In genomic region chr10:118401708-118402107, GRCh38 we compare ENCODE assay signal across 21 cellular contexts. TPM values are rescaled to one million over a fixed set of nuclear protein-coding genes. Genes with fewer than 3 reads are reported as not detected.
DNase-seq lines count a peak whose midpoint lies in the region; ATAC-seq, FAIRE-seq and TF ChIP-seq lines count a peak whose summit lies in the region.
"Had no signal": no experiment of that assay in that cellular context is flagged by ENCODE, and none has a peak within 500 bp of the region (broad histone marks: within the 10 kb centered on the region; RNA-seq: fewer than 3 reads in every experiment).

No MANE protein-coding gene starts in this region.

- H3K4me2 ChIP-seq in HepG2 (ENCODE audit: low read depth, low read length) = no peak overlapping the region
- H3K4me2 ChIP-seq in K562 (ENCODE audit: insufficient read depth, low read length) = no peak overlapping the region
- H3K4me2 ChIP-seq: BLaER1 treated with 17β-estradiol and CSF1 and Interleukin-3, amounts not matched to agents 10 nM and 100 nM had no signal

- TF ChIP-seq CTCF in HepG2 (CRISPR knock-in tag; IDR thresholded peaks at IDR 0.05) = no peak
- TF ChIP-seq CTCF in right lobe of liver (IDR thresholded peaks at IDR 0.05) = no peak
- no peak for TF ChIP-seq CTCF in K562 (IDR thresholded peaks at IDR 0.05 in 2 of 3, conservative IDR thresholded peaks at IDR 0.05 in 1 of 3; ENCODE audit: insufficient read depth in 2 of 3, low read depth in 1 of 3, low read length in 3 of 3)

- 9% methylated on average over 2 of the region's 2 CpGs for WGBS in HepG2 (ENCODE audit: low lambda C conversion rate)
- 83% methylated on average over 2 of the region's 2 CpGs for WGBS in right lobe of liver (ENCODE audit: insufficient coverage, low coverage, low lambda C conversion rate, missing lambda C conversion rate)
- WGBS in K562 (ENCODE audit: insufficient coverage, low coverage, missing lambda C conversion rate) = 9% methylated on average over 2 of the region's 2 CpGs

- CTCF ChIA-PET in HepG2 (lab: Yijun Ruan, JAX; ENCODE audit: low intra/inter-chr PET ratio, low total read pairs) (no interaction called here), K562 (lab: Yijun Ruan, JAX; ENCODE audit: low intra/inter-chr PET ratio) (no interaction called here), T-cell (lab: Charles Lee) (no interaction called here)

- no peaks in the 10 kb centered on the region for H4K20me1 ChIP-seq in HepG2 (ENCODE audit: insufficient read depth, low read length)
- H4K20me1 ChIP-seq in K562 (replicated peaks; ENCODE audit: control insufficient read depth, insufficient read depth, low read length) = no peaks in the 10 kb centered on the region
- H4K20me1 ChIP-seq: BLaER1 treated with 17β-estradiol and CSF1 and Interleukin-3, amounts not matched to agents 10 nM and 100 nM had no signal

- in situ Hi-C loops in HepG2 (cut with HindIII; ENCODE audit: extremely low pct_ligation_motif_present, low pct_unique_long_range_greater_than_20kb) (no loop called here), K562 (cut with MboI) (no loop called here)

- H3K36me3 ChIP-seq in HepG2 (replicated peaks in 1 of 2; ENCODE audit: control insufficient read depth in 1 of 2, insufficient read depth in 2 of 2, low read length in 2 of 2) (no peaks in the 10 kb centered on the region), right lobe of liver (no peaks in the 10 kb centered on the region), K562 (ENCODE audit: control insufficient read depth, insufficient read depth, low read length) (no peaks in the 10 kb centered on the region)
- H3K36me3 ChIP-seq: BLaER1 treated with 17β-estradiol and CSF1 and Interleukin-3, amounts not matched to agents 10 nM and 100 nM had no signal

- DNase-seq in HepG2 (ENCODE audit: low spot score) (no peak), right lobe of liver (no peak), K562 (ENCODE audit: extremely low read depth in 1 of 4, low spot score in 3 of 4) (no peak), T-cell (no peak), ecto neural progenitor cell (ENCODE audit: low spot score) (no peak)
- DNase-seq: AML-193; Caco-2; Calu3; CD4-positive, alpha-beta T cell; CD8-positive, alpha-beta T cell; DMS79 treated with DMSO at 0.1 percent for 48 hours; GF-D8 had no signal

- H3K4me1 Mint-ChIP-seq in T-cell = no peaks in the 10 kb centered on the region
- H3K4me1 Mint-ChIP-seq: B cell had no signal

- H3K9me3 Mint-ChIP-seq in T-cell = peaks cover 0 to 3% (median 2%) of the 10 kb centered on the region in 3 donors
- H3K9me3 Mint-ChIP-seq: CD4-positive, alpha-beta T cell had no signal

- ATAC-seq in HepG2 (no peak), right lobe of liver (no peak), K562 (no peak), T-cell (replicated peaks in 1 of 4) (no peak)
- ATAC-seq: CD8-positive, alpha-beta T cell had no signal

- H3K36me3 Mint-ChIP-seq in T-cell = no peaks in the 10 kb centered on the region
- H3K36me3 Mint-ChIP-seq: CD8-positive, alpha-beta T cell had no signal

- TF ChIP-seq POLR2A in HepG2 (IDR thresholded peaks at IDR 0.05; ENCODE audit: insufficient read depth in 1 of 2, low read depth in 2 of 2, low read length in 2 of 2) (no peak), right lobe of liver (IDR thresholded peaks at IDR 0.05) (no peak), K562 (conservative IDR thresholded peaks at IDR 0.05) (no peak)

- no peak for TF ChIP-seq EP300 in HepG2 (IDR thresholded peaks at IDR 0.05; ENCODE audit: low read depth in 2 of 2, low read length in 2 of 2)
- no peak for TF ChIP-seq EP300 in HepG2 (CRISPR knock-in tag; IDR thresholded peaks at IDR 0.05; ENCODE audit: borderline replicate concordance)
- TF ChIP-seq EP300 in K562 (IDR thresholded peaks at IDR 0.05; ENCODE audit: low read length) = no peak

- H3K27me3 ChIP-seq in HepG2 (ENCODE audit: control insufficient read depth in 1 of 2, insufficient read depth in 2 of 2, low read length in 2 of 2) = peaks cover 4% of the 10 kb centered on the region in 2 experiments; a peak in 3 of 5 replicates
- H3K27me3 ChIP-seq in right lobe of liver = no peaks in the 10 kb centered on the region
- peaks cover 3 to 5% of the 10 kb centered on the region in 2 experiments; a peak in 3 of 5 replicates for H3K27me3 ChIP-seq in K562 (ENCODE audit: control insufficient read depth in 2 of 2, insufficient read depth in 2 of 2, low read length in 2 of 2)
- H3K27me3 ChIP-seq: BLaER1 treated with 17β-estradiol and CSF1 and Interleukin-3, amounts not matched to agents 10 nM and 100 nM had no signal

- no peak overlapping the region for H3K27ac Mint-ChIP-seq in T-cell
- H3K27ac Mint-ChIP-seq: B cell; CD4-positive, alpha-beta T cell; CD8-positive, alpha-beta T cell had no signal

- TF ChIP-seq RAD21 in HepG2 (CRISPR knock-in tag; IDR thresholded peaks at IDR 0.05) (no peak), K562 (CRISPR knock-in tag; conservative IDR thresholded peaks at IDR 0.05 in 1 of 2, IDR thresholded peaks at IDR 0.05 in 1 of 2) (no peak)

- POLR2A ChIA-PET in HepG2 (lab: Yijun Ruan, JAX) (no interaction called here), K562 (lab: Yijun Ruan, JAX) (no interaction called here), T-cell (lab: Charles Lee) (no interaction called here)

- H3K27ac ChIP-seq in HepG2 (ENCODE audit: extremely low read length, insufficient read depth, low read length) (no peak overlapping the region), right lobe of liver (no peak overlapping the region), K562 (ENCODE audit: extremely low read depth, low read depth, low read length) (no peak overlapping the region)
- H3K27ac ChIP-seq: 22Rv1; BLaER1 treated with 17β-estradiol and CSF1 and Interleukin-3, amounts not matched to agents 10 nM and 100 nM; C4-2B had no signal

- no peak for FAIRE-seq in HepG2 (lab: Jason Lieb, UNC)
- no peak for FAIRE-seq in K562 (lab: Jason Lieb, UNC)
- FAIRE-seq: A204.1, D721Med, G401.6, GM12891, GM19239 had no signal

- no peak overlapping the region for H3K9ac ChIP-seq in HepG2 (ENCODE audit: insufficient read depth, low read depth, low read length)
- H3K9ac ChIP-seq in K562 (ENCODE audit: insufficient read depth in 1 of 2, low read depth in 2 of 2, low read length in 2 of 2) = no peak overlapping the region
- H3K9ac ChIP-seq: BLaER1 treated with 17β-estradiol and CSF1 and Interleukin-3, amounts not matched to agents 10 nM and 100 nM had no signal

- no peaks in the 10 kb centered on the region for H3K9me1 ChIP-seq in K562 (ENCODE audit: control insufficient read depth, insufficient read depth, low read length)

- no peak overlapping the region for H3K4me3 Mint-ChIP-seq in T-cell
- H3K4me3 Mint-ChIP-seq: B cell; CD4-positive, alpha-beta T cell; CD8-positive, alpha-beta T cell had no signal

- no peak overlapping the region for H2AFZ ChIP-seq in HepG2 (ENCODE audit: low read length)
- no peak overlapping the region for H2AFZ ChIP-seq in K562 (ENCODE audit: low read depth, low read length)

- no peaks in the 10 kb centered on the region for H3K9me3 ChIP-seq in HepG2 (ENCODE audit: low read length)
- peaks cover 0 to 9% (median 0%) of the 10 kb centered on the region in 4 donors for H3K9me3 ChIP-seq in right lobe of liver
- H3K9me3 ChIP-seq in K562 (replicated peaks; ENCODE audit: control insufficient read depth, insufficient read depth, low read depth, low read length) = no peaks in the 10 kb centered on the region
- H3K9me3 ChIP-seq: Caco-2 had no signal

- H3K4me3 ChIP-seq in HepG2 (replicated peaks in 1 of 3; ENCODE audit: insufficient read depth in 1 of 3, low read depth in 2 of 3, low read length in 3 of 3) (no peak overlapping the region), right lobe of liver (no peak overlapping the region), K562 (no peak overlapping the region)
- H3K4me3 ChIP-seq: BLaER1 treated with 17β-estradiol and CSF1 and Interleukin-3, amounts not matched to agents 10 nM and 100 nM had no signal

- H3K79me2 ChIP-seq in HepG2 (ENCODE audit: insufficient read depth, low read length) (no peaks in the 10 kb centered on the region), K562 (ENCODE audit: control insufficient read depth, insufficient read depth, low read length) (no peaks in the 10 kb centered on the region)

- intact Hi-C loops in HepG2 (cut with micrococcal nuclease; ENCODE audit: unreplicated experiment) (no loop called here), right lobe of liver (cut with DNase I) (no loop called here), K562 (cut with micrococcal nuclease) (no loop called here)

- H3K4me1 ChIP-seq in HepG2 (ENCODE audit: insufficient read depth, low read length) (peaks cover 12% of the 10 kb centered on the region), right lobe of liver (no peaks in the 10 kb centered on the region), K562 (replicated peaks in 1 of 2; ENCODE audit: control insufficient read depth in 2 of 2, insufficient read depth in 2 of 2, low read length in 2 of 2) (no peaks in the 10 kb centered on the region)
- H3K4me1 ChIP-seq: Caco-2 had no signal

- H3K27me3 Mint-ChIP-seq in T-cell = peaks cover 13 to 19% of the 10 kb centered on the region in 2 donors

- BruUV-seq in HepG2 (replicated peaks; lab: Mats Ljungman, UMichigan) (no TSS peak), K562 (replicated peaks; lab: Mats Ljungman, UMichigan) (no TSS peak)

RNA-seq across cellular contexts. Expression of gene FAM204A, which starts 59.6 kb away (rescaled TPM):
- total RNA-seq in HepG2 (2016; rRNA removed; fragmentation: Illumina TruSeq; extraction: Trizol) = 61.0 and 78.6 TPM in 2 replicates
- total RNA-seq in HepG2 (2016; cell fraction: cytosol; rRNA removed; fragmentation: Illumina TruSeq; extraction: Trizol; ENCODE audit: low read depth) = 38.8 and 43.1 TPM in 2 replicates
- total RNA-seq in HepG2 (2016; cell fraction: insoluble cytoplasmic fraction; rRNA removed; fragmentation: Illumina TruSeq; extraction: Trizol) = 64.5 and 85.6 TPM in 2 replicates
- total RNA-seq in HepG2 (2016; cell fraction: membrane; rRNA removed; fragmentation: Illumina TruSeq; extraction: Trizol) = 77.6 and 81.1 TPM in 2 replicates
- 47.5 and 51.0 TPM in 2 replicates for total RNA-seq in HepG2 (2016; cell fraction: nucleus; rRNA removed; fragmentation: Illumina TruSeq; extraction: Trizol)
- 8.4 and 9.2 TPM in 2 replicates for polyA plus RNA-seq in HepG2 (2011; rRNA removed)
- 7.0 and 7.1 TPM in 2 replicates for polyA plus RNA-seq in HepG2 (2011; cell fraction: cytosol; rRNA removed)
- polyA plus RNA-seq in HepG2 (2011; cell fraction: nucleus; rRNA removed) = 5.9 and 9.7 TPM in 2 replicates
- polyA plus RNA-seq in HepG2 (2012) = 17.1 and 25.9 TPM in 2 replicates
- 32.1 and 37.9 TPM in 2 replicates for polyA plus RNA-seq in HepG2 (2016; cell fraction: cytosol; fragmentation: Illumina TruSeq; extraction: Trizol; ENCODE audit: low read depth)
- polyA plus RNA-seq in HepG2 (2016; cell fraction: insoluble cytoplasmic fraction; fragmentation: Illumina TruSeq; extraction: Trizol; ENCODE audit: low read depth) = 63.0 and 79.6 TPM in 2 replicates
- 49.1 and 53.4 TPM in 2 replicates for polyA plus RNA-seq in HepG2 (2016; cell fraction: membrane; fragmentation: Illumina TruSeq; extraction: Trizol; ENCODE audit: low read depth)
- polyA plus RNA-seq in HepG2 (2016; cell fraction: nucleus; fragmentation: Illumina TruSeq; extraction: Trizol; ENCODE audit: insufficient read depth, low read depth) = 37.6 and 38.1 TPM in 2 replicates
- polyA minus RNA-seq in HepG2 (2011; rRNA and poly(A)+ RNA removed; ENCODE audit: low replicate concordance) = 15.6 and 26.8 TPM in 2 replicates
- 4.0 and 9.5 TPM in 2 replicates for polyA minus RNA-seq in HepG2 (2011; cell fraction: cytosol; rRNA and poly(A)+ RNA removed)
- polyA minus RNA-seq in HepG2 (2011; cell fraction: nucleus; rRNA and poly(A)+ RNA removed) = 53.0 and 53.5 TPM in 2 replicates
- total RNA-seq in right lobe of liver = 10 to 100 TPM; 16.3 to 26.1 (median 18.5) TPM
- 22.8 and 40.0 TPM in 2 replicates for total RNA-seq in K562 (2011; cell fraction: chromatin; rRNA removed; ENCODE audit: low replicate concordance)
- 13.2 and 16.2 TPM in 2 replicates for total RNA-seq in K562 (2011; cell fraction: nucleolus; rRNA removed)
- total RNA-seq in K562 (2011; cell fraction: nucleoplasm; rRNA removed) = 12.5 and 16.1 TPM in 2 replicates
- 31.0 and 34.0 TPM in 2 replicates for total RNA-seq in K562 (2014; rRNA removed)
- total RNA-seq in K562 (2014; rRNA removed; fragmentation: Illumina TruSeq; extraction: Trizol) = 63.1 and 71.0 TPM in 2 replicates
- total RNA-seq in K562 (2015; rRNA removed; fragmentation: Illumina TruSeq; extraction: Trizol) = 52.6 and 57.1 TPM in 2 replicates
- total RNA-seq in K562 (2021) = 39.4 and 44.9 TPM in 2 replicates
- polyA plus RNA-seq in K562 (2011; rRNA removed) = 19.1 and 29.0 TPM in 2 replicates
- polyA plus RNA-seq in K562 (2011; cell fraction: cytosol; rRNA removed) = 6.6 and 9.9 TPM in 2 replicates
- 11.7 and 16.9 TPM in 2 replicates for polyA plus RNA-seq in K562 (2011; cell fraction: nucleus; rRNA removed)
- polyA plus RNA-seq in K562 (2012) = 35.8 and 37.0 TPM in 2 replicates
- polyA plus RNA-seq in K562 (2014; fragmentation: Illumina TruSeq; extraction: Trizol) = 41.8 and 44.6 TPM in 2 replicates
- polyA plus RNA-seq in K562 (2014; fragmentation: Nextera tagmentation; extraction: Ambion mirVana) = 10 to 100 TPM; 57.6 to 64.5 TPM
- polyA plus RNA-seq in K562 (2014; rRNA removed) = 41.4 and 44.3 TPM in 2 replicates
- polyA minus RNA-seq in K562 (2011; rRNA and poly(A)+ RNA removed) = 30.4 and 34.3 TPM in 2 replicates
- 6.2 and 8.7 TPM in 2 replicates for polyA minus RNA-seq in K562 (2011; cell fraction: cytosol; rRNA and poly(A)+ RNA removed)
- polyA minus RNA-seq in K562 (2011; cell fraction: nucleus; rRNA and poly(A)+ RNA removed) = 28.7 and 55.9 TPM in 2 replicates
- 10 to 100 TPM; 57.1 to 63.3 (median 58.0) TPM for total RNA-seq in T-cell

Comparison
In these comparisons a context has a peak if more than half of its experiments do, and no peak if none do; other contexts are left out.
1. Of the 241 proteins assayed by ChIP-seq in both HepG2 and K562: peak only in HepG2: none; only in K562: MAFG; in both: MAFF and MAFK; in neither: 238.